In the genomic region with DNA sequence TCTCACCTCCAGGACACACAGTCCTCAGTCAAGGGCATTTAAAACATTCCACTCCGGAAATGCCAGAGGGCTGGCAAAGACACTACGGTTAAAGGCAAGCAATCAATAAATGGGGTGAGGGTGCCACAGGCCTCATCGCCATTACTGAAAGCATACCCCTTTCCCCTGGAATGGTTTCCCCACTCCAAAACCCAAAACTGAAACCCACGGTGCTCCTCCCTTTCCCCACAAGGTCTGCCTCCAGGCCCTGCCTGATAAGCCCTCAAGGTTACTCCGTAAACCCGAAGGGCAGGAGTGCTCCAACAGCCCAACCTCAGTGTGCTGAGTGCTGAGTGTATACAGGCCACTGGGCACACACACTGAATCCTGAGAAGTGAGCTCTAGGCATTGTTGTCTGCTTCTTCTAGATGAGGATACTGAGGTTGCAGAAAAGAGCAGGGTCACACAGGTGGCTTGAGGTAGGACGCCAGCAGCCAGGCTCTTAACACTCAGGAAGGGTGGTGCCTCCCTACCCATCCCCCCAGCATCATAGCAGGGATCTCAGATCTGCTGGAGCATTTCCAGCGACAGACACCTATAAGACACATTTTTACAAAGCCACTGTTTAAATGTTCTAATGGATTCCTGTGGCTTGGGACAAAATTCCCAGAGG, we compare ENCODE assay signal across 1 cellular context.
TF ChIP-seq lines count a peak whose summit lies in the region.

No MANE protein-coding gene starts in this region.

TF ChIP-seq in K562, 482 proteins besides CTCF, POLR2A, EP300 and RAD21 (continued from another document):
- TF ChIP-seq RNF219 (CRISPR knock-in tag; IDR thresholded peaks at IDR 0.05): no peak
- peak; percentile 4; the same call in 1 of the 2 replicates for TF ChIP-seq MBD2 (IDR thresholded peaks at IDR 0.05; ENCODE audit: borderline replicate concordance, low read depth)
- no peak for TF ChIP-seq NR2F6 (CRISPR knock-in tag; IDR thresholded peaks at IDR 0.05)
- TF ChIP-seq JUND (IDR thresholded peaks at IDR 0.05; ENCODE audit: borderline replicate concordance, low read depth, low read length): 0 out of 2 replicates have a peak, but pooled peaks have one; percentile 28
- peak; percentile 78; the same call in 2 of the 3 replicates for TF ChIP-seq JUND (tag; IDR thresholded peaks at IDR 0.05; ENCODE audit: borderline replicate concordance, low read depth, low read length)
- no peak for TF ChIP-seq ZNF431 (CRISPR knock-in tag; IDR thresholded peaks at IDR 0.05)
- TF ChIP-seq HNRNPUL1 (IDR thresholded peaks at IDR 0.05; ENCODE audit: low read length): no peak
- TF ChIP-seq POLR2AphosphoS5 (IDR thresholded peaks at IDR 0.05; ENCODE audit: control insufficient read depth, insufficient read depth, low read depth, low read length): peak; percentile 57
- peak in 1 of 2 experiments; percentile 32; a peak in 1 of 4 replicates for TF ChIP-seq TRIM24 (IDR thresholded peaks at IDR 0.05)
- TF ChIP-seq SP1 (CRISPR knock-in tag; IDR thresholded peaks at IDR 0.05): 0 out of 2 replicates have a peak, but pooled peaks have one; percentile 10
- TF ChIP-seq TEAD4 (IDR thresholded peaks at IDR 0.05; ENCODE audit: low read length): peak; percentile 38; the same call in 1 of the 2 replicates
- TF ChIP-seq TEAD4 (CRISPR knock-in tag; IDR thresholded peaks at IDR 0.05; ENCODE audit: borderline replicate concordance): no peak
- TF ChIP-seq ZNF24 (IDR thresholded peaks at IDR 0.05): 0 out of 2 replicates have a peak, but pooled peaks have one; percentile 38
